ENCODE assay signal across 10 cellular contexts in genomic region chr3:167814441-167814951, GRCh38.
DNase-seq lines count a peak whose midpoint lies in the region; TF ChIP-seq lines count a peak whose summit lies in the region.
"Had no signal": no experiment of that assay in that cellular context is flagged by ENCODE, and none has a peak within 500 bp of the region (broad histone marks: within the 10 kb centered on the region; RNA-seq: fewer than 3 reads in every experiment).

No MANE protein-coding gene starts in this region.

- H3K4me3 ChIP-seq in dorsolateral prefrontal cortex (peak overlapping the region in 16 of 59 donors; percentile 1 to 35 (median 14)), SJCRH30 (no peak overlapping the region)
- H3K4me3 ChIP-seq: SK-N-MC had no signal

- no peak for TF ChIP-seq CTCF in AG09319 (IDR thresholded peaks at IDR 0.05; ENCODE audit: low read depth, low read length)
- peak in 15 of 56 donors; percentile 3 to 35 (median 19) for TF ChIP-seq CTCF in dorsolateral prefrontal cortex (IDR thresholded peaks at IDR 0.05 in 54 of 56, conservative IDR thresholded peaks at IDR 0.05 in 2 of 56; ENCODE audit: low read depth in 1 of 56, partially characterized antibody in 56 of 56)

- H3K27ac ChIP-seq in dorsolateral prefrontal cortex (peak overlapping the region in 58 of 59 donors; percentile 19 to 85 (median 76)), SJCRH30 (no peak overlapping the region)
- H3K27ac ChIP-seq: SK-N-MC had no signal

- no peaks in the 10 kb centered on the region for H3K4me1 ChIP-seq in SJCRH30

- H3K36me3 ChIP-seq in SJCRH30: no peaks in the 10 kb centered on the region

- no peaks in the 10 kb centered on the region for H3K9me3 ChIP-seq in SJCRH30 (replicated peaks)

- DNase-seq in AG09319 (ENCODE audit: extremely low read depth, low read depth) (peak; percentile 18), NCI-H2196 treated with DMSO at 0.1 percent for 48 hours (lab: John Stamatoyannopoulos, UW; ENCODE audit: unreplicated experiment) (peak; percentile 72), dorsolateral prefrontal cortex (peak in 8 of 10 donors; percentile 45 to 74 (median 66)), myocyte (ENCODE audit: low read depth) (peak; percentile 48), AML-193 (lab: John Stamatoyannopoulos, UW) (no peak), SW 1271 (lab: John Stamatoyannopoulos, UW) (no peak), SJCRH30 (no peak)
- no peak for DNase-seq in stimulated activated CD4-positive, alpha-beta T cell treated with anti-CD3 and anti-CD28 coated beads, Interleukin-1b, Interleukin-23, amount 100 ng/mL, for 48 hours
- DNase-seq: CD4-positive, alpha-beta T cell had no signal

- intact Hi-C loops in dorsolateral prefrontal cortex (cut with DNase I): loop anchor here (2.0 to 10.0 kb wide), 3 partner anchors 60 to 80 kb away; partner anchors contain the start of genes PDCD10 (in 1 of the 2) and SERPINI1 (in 1 of the 2)

- no peaks in the 10 kb centered on the region for H3K27me3 ChIP-seq in dorsolateral prefrontal cortex
- no peaks in the 10 kb centered on the region for H3K27me3 ChIP-seq in SJCRH30

Comparison
In these comparisons a context has a peak if more than half of its experiments do, and no peak if none do; other contexts are left out.
1. DNase-seq: peak in AG09319 (single experiment), NCI-H2196 treated with DMSO at 0.1 percent for 48 hours (single experiment), dorsolateral prefrontal cortex (8 of 10) and myocyte (single experiment); none in stimulated activated CD4-positive, alpha-beta T cell treated with anti-CD3 and anti-CD28 coated beads, Interleukin-1b, Interleukin-23, amount 100 ng/mL, for 48 hours (single experiment), AML-193 (0 of 2), SW 1271 (0 of 2) and SJCRH30 (0 of 2).